In the genomic region with DNA sequence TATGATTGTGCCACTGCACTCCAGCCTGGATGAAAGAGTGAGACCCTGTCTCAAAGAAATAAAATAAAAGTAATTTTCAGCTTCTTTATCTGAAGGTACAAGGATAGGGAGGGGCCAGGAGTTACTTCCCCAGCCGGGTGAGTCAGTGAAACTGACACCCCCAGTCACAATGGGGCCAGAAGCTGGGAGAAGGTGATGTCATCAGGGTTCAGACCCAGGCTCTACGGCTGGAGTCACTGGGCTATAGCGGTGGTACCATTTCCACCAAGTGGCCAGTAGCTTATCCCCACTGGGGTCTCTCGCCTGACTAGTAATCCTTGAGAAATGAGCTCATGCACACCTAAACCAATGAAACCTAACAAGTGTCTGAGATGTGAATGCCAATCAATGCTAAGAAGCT, we compare ENCODE assay signal across 1 cellular context.
A peak's percentile ranks its signal among the peaks of the same experiment; 100 is the strongest.
TF ChIP-seq lines count a peak whose summit lies in the region.

No MANE protein-coding gene starts in this region.

TF ChIP-seq in HEK293, 187 proteins besides CTCF, POLR2A, EP300 and RAD21 (continued from another document):
- TF ChIP-seq ZBTB49 (tag by site-specific recombination; IDR thresholded peaks at IDR 0.05; ENCODE audit: low read depth) (no peak), ZNF660 (tag by site-specific recombination; IDR thresholded peaks at IDR 0.05) (0 out of 2 replicates have a peak, but pooled peaks have one; percentile 31)
TF ChIP-seq in HEK293: peak in this region for 6.
